Comparison of ENCODE assay signal across 16 cellular contexts in genomic region chr1:10705953-10706352, GRCh38.
DNase-seq lines count a peak whose midpoint lies in the region; ATAC-seq and TF ChIP-seq lines count a peak whose summit lies in the region.
"Had no signal": no experiment of that assay in that cellular context is flagged by ENCODE, and none has a peak within 500 bp of the region (broad histone marks: within the 10 kb centered on the region; RNA-seq: fewer than 3 reads in every experiment).

No MANE protein-coding gene starts in this region.

- H3K4me3 ChIP-seq in left ventricle myocardium inferior, result no peak overlapping the region
- H3K4me3 ChIP-seq: BLaER1 treated with 17β-estradiol and CSF1 and Interleukin-3, amounts not matched to agents 10 nM and 100 nM; GM12878; HAP-1 had no signal

- DNase-seq in left ventricle myocardium inferior, result no peak
- no peak for DNase-seq in cardiac septum (ENCODE audit: low spot score)
- peak; percentile 80 for DNase-seq in left kidney (ENCODE audit: low read depth, low spot score)
- peak; percentile 61 for DNase-seq in retina
- DNase-seq in globus pallidus (ENCODE audit: low spot score), result no peak
- DNase-seq: Calu3; CD8-positive, alpha-beta T cell; DND-41; EL; IMR-90 had no signal

- peaks cover 58% of the 10 kb centered on the region for H3K4me1 ChIP-seq in left ventricle myocardium inferior

- no peaks in the 10 kb centered on the region for H3K9me3 ChIP-seq in left ventricle myocardium inferior (replicated peaks)
- H3K9me3 ChIP-seq: BLaER1 treated with 17β-estradiol and CSF1 and Interleukin-3, amounts not matched to agents 10 nM and 100 nM; HAP-1 had no signal

- intact Hi-C loops in left ventricle myocardium inferior (cut with micrococcal nuclease) (no loop called here), cardiac septum (cut with DNase I) (no loop called here)

- H3K36me3 ChIP-seq in left ventricle myocardium inferior, result peaks cover 4% of the 10 kb centered on the region
- H3K36me3 ChIP-seq: BLaER1 treated with 17β-estradiol and CSF1 and Interleukin-3, amounts not matched to agents 10 nM and 100 nM; HAP-1 had no signal

- H3K27me3 ChIP-seq in left ventricle myocardium inferior (ENCODE audit: low read depth), result peaks cover 2% of the 10 kb centered on the region
- H3K27me3 ChIP-seq: BLaER1 treated with 17β-estradiol and CSF1 and Interleukin-3, amounts not matched to agents 10 nM and 100 nM had no signal

- H3K27ac ChIP-seq in left ventricle myocardium inferior (replicated peaks) (peak overlapping the region; percentile 3), VCaP (peak overlapping the region; percentile 77; the same call in 1 of the 2 replicates)
- H3K27ac ChIP-seq: BLaER1 treated with 17β-estradiol and CSF1 and Interleukin-3, amounts not matched to agents 10 nM and 100 nM; HL-60 had no signal

- TF ChIP-seq CTCF in left ventricle myocardium inferior (IDR thresholded peaks at IDR 0.05; ENCODE audit: borderline replicate concordance) (no peak), VCaP (conservative IDR thresholded peaks at IDR 0.05) (no peak)

- no peak for ATAC-seq in HG03095 (IDR thresholded peaks at IDR 0.05; ENCODE audit: unreplicated experiment)
- ATAC-seq: CD8-positive, alpha-beta T cell; GM12878 had no signal

Comparison
In these comparisons a context has a peak if more than half of its experiments do, and no peak if none do; other contexts are left out.
1. DNase-seq: peak in left kidney (single experiment) and retina (single experiment); none in left ventricle myocardium inferior (single experiment), cardiac septum (single experiment) and globus pallidus (single experiment).